In genomic region chr18:57435851-57436192, GRCh38 we compare ENCODE assay signal across 8 cellular contexts. TPM values are rescaled to one million over a fixed set of nuclear protein-coding genes. Genes with fewer than 3 reads are reported as not detected.
DNase-seq lines count a peak whose midpoint lies in the region; ATAC-seq, FAIRE-seq and TF ChIP-seq lines count a peak whose summit lies in the region.

No MANE protein-coding gene starts in this region.

- in situ Hi-C loops in transverse colon (cut with MboI; ENCODE audit: low pct_ligation_motif_present in 1 of 4, low pct_unique_long_range_greater_than_20kb in 1 of 4, low sequenced_read_pairs in 3 of 4), result no loop called here

- H3K4me1 Mint-ChIP-seq in GM23338 (peaks cover 70% of the 10 kb centered on the region), astrocyte (ENCODE audit: low read depth, unreplicated experiment) (peaks cover 12% of the 10 kb centered on the region)
- H3K4me1 Mint-ChIP-seq in naive thymus-derived CD8-positive, alpha-beta T cell, result peaks cover 24 to 57% (median 45%) of the 10 kb centered on the region in 4 donors

- TF ChIP-seq POLR2A in transverse colon (IDR thresholded peaks at IDR 0.05), result no peak

- H3K9me3 Mint-ChIP-seq in GM23338, result peaks cover 10% of the 10 kb centered on the region; the same call in 1 of the 3 replicates
- peaks cover 7% of the 10 kb centered on the region for H3K9me3 Mint-ChIP-seq in astrocyte (ENCODE audit: unreplicated experiment)
- peaks cover 3 to 30% (median 12%) of the 10 kb centered on the region in 9 donors for H3K9me3 Mint-ChIP-seq in naive thymus-derived CD8-positive, alpha-beta T cell

- WGBS in transverse colon (ENCODE audit: low coverage in 1 of 2), 2 donors, result 18% methylated on average over 34 of the region's 43 CpGs; no CpG with 5 or more reads in 1 of the 2 donors

- DNase-seq in GM23338 (ENCODE audit: low spot score) (peak; percentile 10), astrocyte (ENCODE audit: low read depth) (no peak), OCI-M1 (lab: John Stamatoyannopoulos, UW) (no peak), transverse colon (no peak), SIG-M5 (lab: John Stamatoyannopoulos, UW) (no peak)
- DNase-seq in naive thymus-derived CD8-positive, alpha-beta T cell, result no peak

- H3K79me2 ChIP-seq in GM23338 (replicated peaks; ENCODE audit: insufficient read depth), result no peaks in the 10 kb centered on the region
- H3K79me2 ChIP-seq in astrocyte (ENCODE audit: insufficient read depth, low read length), result no peaks in the 10 kb centered on the region

- no peak overlapping the region for H3K9ac ChIP-seq in astrocyte (ENCODE audit: low read length)

- intact Hi-C loops in transverse colon (cut with DNase I; ENCODE audit: low total_unique reads), result no loop called here

- H3K4me3 ChIP-seq in GM23338 (peak overlapping the region; percentile 71), astrocyte (ENCODE audit: insufficient read depth, low read depth, low read length) (no peak overlapping the region), transverse colon (peak overlapping the region in 1 of 4 donors; percentile 9)

- peak overlapping the region; percentile 82 for H3K4me3 Mint-ChIP-seq in GM23338
- peak overlapping the region; percentile 87 for H3K4me3 Mint-ChIP-seq in astrocyte (ENCODE audit: unreplicated experiment)
- peak overlapping the region; percentile 22 to 89 (median 72) for H3K4me3 Mint-ChIP-seq in naive thymus-derived CD8-positive, alpha-beta T cell

- peaks cover 27% of the 10 kb centered on the region for H4K20me1 ChIP-seq in GM23338 (replicated peaks; ENCODE audit: insufficient read depth)
- peaks cover 7% of the 10 kb centered on the region for H4K20me1 ChIP-seq in astrocyte (ENCODE audit: insufficient read depth, low read length)

- peak overlapping the region; percentile 34; the same call in 1 of the 2 replicates for H3K27ac ChIP-seq in C4-2B
- no peak overlapping the region for H3K27ac ChIP-seq in GM23338 (ENCODE audit: low read depth)
- H3K27ac ChIP-seq in astrocyte (ENCODE audit: low read depth, low read length), result no peak overlapping the region
- H3K27ac ChIP-seq in transverse colon, result no peak overlapping the region

- H3K36me3 Mint-ChIP-seq in GM23338 (ENCODE audit: low read depth) (no peaks in the 10 kb centered on the region; the same call in 2 of the 3 replicates), astrocyte (ENCODE audit: low read depth, unreplicated experiment) (peaks cover 3% of the 10 kb centered on the region)
- peaks cover 8 to 19% (median 17%) of the 10 kb centered on the region in 3 donors for H3K36me3 Mint-ChIP-seq in naive thymus-derived CD8-positive, alpha-beta T cell

- H3K36me3 ChIP-seq in GM23338 (ENCODE audit: insufficient read depth), result no peaks in the 10 kb centered on the region
- H3K36me3 ChIP-seq in astrocyte (ENCODE audit: insufficient read depth, low read length), result no peaks in the 10 kb centered on the region
- no peaks in the 10 kb centered on the region for H3K36me3 ChIP-seq in transverse colon

- peaks cover 4% of the 10 kb centered on the region for H3K9me3 ChIP-seq in astrocyte (ENCODE audit: insufficient read depth, low read depth, low read length)
- no peaks in the 10 kb centered on the region for H3K9me3 ChIP-seq in transverse colon

- POLR2A ChIA-PET in naive thymus-derived CD8-positive, alpha-beta T cell (lab: Charles Lee), result no interaction called here

- H3K27me3 ChIP-seq in GM23338 (ENCODE audit: insufficient read depth), result peaks cover 93% of the 10 kb centered on the region
- peaks cover 91% of the 10 kb centered on the region for H3K27me3 ChIP-seq in astrocyte (ENCODE audit: insufficient read depth, low read length)
- peaks cover 94% of the 10 kb centered on the region for H3K27me3 ChIP-seq in transverse colon

- H3K4me2 ChIP-seq in GM23338 (peak overlapping the region; percentile 92), astrocyte (ENCODE audit: low read length) (peak overlapping the region; percentile 50)

- TF ChIP-seq CTCF in C4-2B (conservative IDR thresholded peaks at IDR 0.05), result no peak
- no peak for TF ChIP-seq CTCF in GM23338 (conservative IDR thresholded peaks at IDR 0.05; ENCODE audit: low read depth in 2 of 2)
- TF ChIP-seq CTCF in astrocyte (IDR thresholded peaks at IDR 0.05; ENCODE audit: insufficient read depth, low read depth, low read length), result no peak
- no peak for TF ChIP-seq CTCF in transverse colon (IDR thresholded peaks at IDR 0.05)

- peaks cover 58% of the 10 kb centered on the region for H3F3A ChIP-seq in GM23338 (replicated peaks; ENCODE audit: low read depth)

- TF ChIP-seq EP300 in transverse colon (IDR thresholded peaks at IDR 0.05; ENCODE audit: low read depth), result no peak

- ATAC-seq in GM23338 (no peak), HG03097 (IDR thresholded peaks at IDR 0.05; ENCODE audit: low FRiP score, unreplicated experiment) (no peak)
- no peak for ATAC-seq in naive thymus-derived CD8-positive, alpha-beta T cell

- peaks cover 97% of the 10 kb centered on the region for H3K27me3 Mint-ChIP-seq in GM23338 (ENCODE audit: insufficient read depth, low read depth, poor library complexity)
- H3K27me3 Mint-ChIP-seq in astrocyte (ENCODE audit: low read depth, unreplicated experiment), result peaks cover 73% of the 10 kb centered on the region
- peaks cover 46 to 88% (median 72%) of the 10 kb centered on the region in 5 donors for H3K27me3 Mint-ChIP-seq in naive thymus-derived CD8-positive, alpha-beta T cell

- peaks cover 67% of the 10 kb centered on the region for H3K4me1 ChIP-seq in GM23338 (ENCODE audit: insufficient read depth)
- H3K4me1 ChIP-seq in astrocyte (ENCODE audit: insufficient read depth, low read length), result peaks cover 16% of the 10 kb centered on the region
- H3K4me1 ChIP-seq in transverse colon, result peaks cover 8 to 61% (median 38%) of the 10 kb centered on the region in 4 donors

- H3K9me2 ChIP-seq in GM23338 (ENCODE audit: insufficient read depth), result no peaks in the 10 kb centered on the region

- H2AFZ ChIP-seq in GM23338 (no peak overlapping the region), astrocyte (ENCODE audit: low read depth, low read length) (no peak overlapping the region)

- H3K27ac Mint-ChIP-seq in GM23338, result no peak overlapping the region
- H3K27ac Mint-ChIP-seq in astrocyte (ENCODE audit: unreplicated experiment), result no peak overlapping the region
- peak overlapping the region in 1 of 10 donors; percentile 18 for H3K27ac Mint-ChIP-seq in naive thymus-derived CD8-positive, alpha-beta T cell

- no peak for FAIRE-seq in astrocyte (lab: Jason Lieb, UNC)

TF ChIP-seq in GM23338, 12 proteins besides CTCF, POLR2A, EP300 and RAD21:
- no peak for TF ChIP-seq EZH2phosphoT487 (IDR thresholded peaks at IDR 0.05; ENCODE audit: unreplicated experiment)
- TF ChIP-seq REST (IDR thresholded peaks at IDR 0.05; ENCODE audit: unreplicated experiment), result no peak
- TF ChIP-seq CREB1 (CRISPR knock-in tag; IDR thresholded peaks at IDR 0.05; ENCODE audit: low read depth), result no peak
- TF ChIP-seq ETS1 (IDR thresholded peaks at IDR 0.05), result no peak
- no peak for TF ChIP-seq STAT1 (IDR thresholded peaks at IDR 0.05; ENCODE audit: unreplicated experiment)

RNA-seq across cellular contexts. Expression of gene ONECUT2, which starts 0.6 kb away (rescaled TPM):
- 1.7 and 2.2 TPM in 2 replicates for total RNA-seq in GM23338 (2014; rRNA removed; shearing (Covaris generic))
- 0.68 and 0.82 TPM in 2 replicates for polyA plus RNA-seq in GM23338 (2016; fragmentation: Nextera tagmentation; extraction: Ambion mirVana)
- 5.2 and 6.2 TPM in 2 replicates for total RNA-seq in astrocyte
- not detected for total RNA-seq in naive thymus-derived CD8-positive, alpha-beta T cell
- not detected for polyA plus RNA-seq in naive thymus-derived CD8-positive, alpha-beta T cell
- total RNA-seq in transverse colon, result under 1 TPM in 2 of 4 donors, not detected in 2; 0.14 to 0.48 TPM
